In the genomic region with DNA sequence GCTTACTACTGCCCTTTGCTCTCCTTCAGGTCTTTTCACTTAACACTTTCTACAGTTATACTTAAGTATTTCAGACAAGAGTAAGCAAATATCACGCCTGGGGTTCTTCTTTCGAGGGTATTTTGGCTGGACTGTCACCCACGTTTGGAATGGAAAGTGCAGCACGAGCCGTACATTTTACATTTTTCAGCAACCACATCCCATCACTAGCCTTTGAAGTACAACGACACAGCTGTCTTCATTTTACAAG, we compare ENCODE assay signal across 8 cellular contexts. TPM values are rescaled to one million over a fixed set of nuclear protein-coding genes. Genes with fewer than 3 reads are reported as not detected.
DNase-seq lines count a peak whose midpoint lies in the region; ATAC-seq and TF ChIP-seq lines count a peak whose summit lies in the region.

No MANE protein-coding gene starts in this region.

- H3K9me3 ChIP-seq in Peyer's patch: no peaks in the 10 kb centered on the region
- H3K9me3 ChIP-seq in esophagus muscularis mucosa: no peaks in the 10 kb centered on the region
- H3K9me3 ChIP-seq in psoas muscle: no peaks in the 10 kb centered on the region

- peak overlapping the region; percentile 92 to 100 (median 98) for H3K27ac ChIP-seq in Peyer's patch
- peak overlapping the region; percentile 90 to 99 (median 97) for H3K27ac ChIP-seq in esophagus muscularis mucosa (replicated peaks in 1 of 4)
- peak overlapping the region; percentile 95 for H3K27ac ChIP-seq in psoas muscle

- POLR2A ChIA-PET in GM10248 (lab: Yijun Ruan, JAX): interaction anchor here (0.6 to 1.7 kb wide), 5 partner anchors 13 to 359 kb away, joined by 3 to 7 read pairs (median 5); partner anchors contain the start of genes NFKBIA and SRP54

- TF ChIP-seq EP300 in esophagus muscularis mucosa (IDR thresholded peaks at IDR 0.05): no peak

- WGBS in esophagus muscularis mucosa: 0% methylated on average over 5 of the region's 6 CpGs
- WGBS in psoas muscle, 3 donors: 0 to 1% (median 1%) methylated on average over 6 of the region's 6 CpGs

- CTCF ChIA-PET in GM10248 (lab: Yijun Ruan, JAX): interaction anchor here (0.6 to 1.9 kb wide), 8 partner anchors 9 to 260 kb away, joined by 3 to 4 read pairs (median 3); no protein-coding TSS in a partner anchor

- no peak for TF ChIP-seq POLR2A in Peyer's patch (IDR thresholded peaks at IDR 0.05)
- TF ChIP-seq POLR2A in esophagus muscularis mucosa (IDR thresholded peaks at IDR 0.05; ENCODE audit: low read depth): no peak

- intact Hi-C loops in esophagus muscularis mucosa (cut with DNase I) (loop anchor here (2.0 to 10.0 kb wide), 3 partner anchors 63 to 379 kb away; partner anchors contain the start of genes BAZ1A and SRP54), psoas muscle (cut with DNase I) (loop anchor here (2.0 to 5.0 kb wide), 3 partner anchors 63 to 171 kb away; partner anchors contain the start of genes SRP54 (in 2 of the 2) and BAZ1A (in 1 of the 2))

- H3K27me3 ChIP-seq in Peyer's patch (no peaks in the 10 kb centered on the region), esophagus muscularis mucosa (no peaks in the 10 kb centered on the region), psoas muscle (ENCODE audit: insufficient read depth in 3 of 3, low read length in 2 of 3) (no peaks in the 10 kb centered on the region)

- H3K36me3 ChIP-seq in Peyer's patch (peaks cover 0 to 9% (median 0%) of the 10 kb centered on the region in 3 donors), esophagus muscularis mucosa (peaks cover 0 to 13% (median 6%) of the 10 kb centered on the region in 4 donors), psoas muscle (ENCODE audit: insufficient read depth in 1 of 2, low read depth in 1 of 2) (peaks cover 0 to 13% of the 10 kb centered on the region in 2 donors)

- ATAC-seq in psoas muscle: no peak
- no peak for ATAC-seq in HG02884 (IDR thresholded peaks at IDR 0.05; ENCODE audit: unreplicated experiment)

- H3K4me1 ChIP-seq in Peyer's patch (peaks cover 0 to 11% (median 6%) of the 10 kb centered on the region in 4 donors), esophagus muscularis mucosa (peaks cover 24 to 45% (median 31%) of the 10 kb centered on the region in 4 donors), psoas muscle (peaks cover 20% of the 10 kb centered on the region)

- DNase-seq in GM10248 (ENCODE audit: extremely low spot score): peak; percentile 22
- no peak for DNase-seq in Peyer's patch
- no peak for DNase-seq in esophagus muscularis mucosa (ENCODE audit: extremely low spot score)
- DNase-seq in psoas muscle: no peak
- DNase-seq in hypothalamus (lab: John Stamatoyannopoulos, UW): no peak
- no peak for DNase-seq in C1 segment of cervical spinal cord (lab: John Stamatoyannopoulos, UW)
- DNase-seq in NK-92 treated with Interleukin-12 subunit alpha and Interleukin-12 subunit beta, amount 100 ng/mL, for 24 hours (lab: John Stamatoyannopoulos, UW): no peak

- TF ChIP-seq CTCF in GM10248 (IDR thresholded peaks at IDR 0.05; ENCODE audit: control extremely low read depth, extremely low read depth, low read depth, missing control alignments) (no peak), Peyer's patch (IDR thresholded peaks at IDR 0.05) (no peak), esophagus muscularis mucosa (IDR thresholded peaks at IDR 0.05) (no peak), psoas muscle (IDR thresholded peaks at IDR 0.05) (no peak)

- peak overlapping the region; percentile 72 to 94 (median 85) for H3K4me3 ChIP-seq in Peyer's patch
- H3K4me3 ChIP-seq in esophagus muscularis mucosa: peak overlapping the region; percentile 71 to 96 (median 84)
- H3K4me3 ChIP-seq in psoas muscle: peak overlapping the region; percentile 95

RNA-seq across cellular contexts. Expression of gene FAM177A1, which starts 0.3 kb away (rescaled TPM):
- 10 to 100 TPM; 31.4 to 60.8 (median 52.1) TPM for total RNA-seq in Peyer's patch
- 10 to 100 TPM; 49.0 to 60.8 (median 54.7) TPM for total RNA-seq in esophagus muscularis mucosa
- 10 to 100 TPM; 33.1 to 83.3 (median 60.3) TPM for total RNA-seq in psoas muscle
- 10 to 100 TPM; 32.9 to 61.2 (median 35.9) TPM for polyA plus RNA-seq in psoas muscle
